ENCODE assay signal across 2 cellular contexts in the genomic region with DNA sequence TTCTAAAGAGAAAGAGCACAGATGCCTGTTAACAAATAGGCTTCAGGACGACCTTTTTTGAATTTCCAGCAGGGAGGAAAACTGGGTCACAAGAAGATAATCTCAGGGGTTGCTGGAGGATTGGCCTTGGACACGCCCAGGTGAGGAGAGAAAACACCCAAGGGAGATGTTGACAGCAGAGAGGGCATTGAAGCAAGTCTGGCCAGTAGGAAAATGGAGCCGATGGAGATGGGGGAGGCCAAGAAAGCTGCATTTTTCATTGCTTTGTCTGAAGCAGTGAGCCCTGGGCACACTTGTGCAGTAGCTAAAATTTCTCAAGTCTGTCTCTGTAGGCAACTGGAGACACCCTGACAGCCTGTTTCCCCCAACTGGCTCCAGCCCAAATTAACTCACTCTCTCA.
TF ChIP-seq lines count a peak whose summit lies in the region.

No MANE protein-coding gene starts in this region.

TF ChIP-seq in HCT116, 20 proteins besides CTCF, POLR2A, EP300 and RAD21:
- TF ChIP-seq FOSL1 (IDR thresholded peaks at IDR 0.05; ENCODE audit: low read depth) = no peak
- no peak for TF ChIP-seq CBX3 (IDR thresholded peaks at IDR 0.05; ENCODE audit: low read depth)
- TF ChIP-seq, protein P1, sequence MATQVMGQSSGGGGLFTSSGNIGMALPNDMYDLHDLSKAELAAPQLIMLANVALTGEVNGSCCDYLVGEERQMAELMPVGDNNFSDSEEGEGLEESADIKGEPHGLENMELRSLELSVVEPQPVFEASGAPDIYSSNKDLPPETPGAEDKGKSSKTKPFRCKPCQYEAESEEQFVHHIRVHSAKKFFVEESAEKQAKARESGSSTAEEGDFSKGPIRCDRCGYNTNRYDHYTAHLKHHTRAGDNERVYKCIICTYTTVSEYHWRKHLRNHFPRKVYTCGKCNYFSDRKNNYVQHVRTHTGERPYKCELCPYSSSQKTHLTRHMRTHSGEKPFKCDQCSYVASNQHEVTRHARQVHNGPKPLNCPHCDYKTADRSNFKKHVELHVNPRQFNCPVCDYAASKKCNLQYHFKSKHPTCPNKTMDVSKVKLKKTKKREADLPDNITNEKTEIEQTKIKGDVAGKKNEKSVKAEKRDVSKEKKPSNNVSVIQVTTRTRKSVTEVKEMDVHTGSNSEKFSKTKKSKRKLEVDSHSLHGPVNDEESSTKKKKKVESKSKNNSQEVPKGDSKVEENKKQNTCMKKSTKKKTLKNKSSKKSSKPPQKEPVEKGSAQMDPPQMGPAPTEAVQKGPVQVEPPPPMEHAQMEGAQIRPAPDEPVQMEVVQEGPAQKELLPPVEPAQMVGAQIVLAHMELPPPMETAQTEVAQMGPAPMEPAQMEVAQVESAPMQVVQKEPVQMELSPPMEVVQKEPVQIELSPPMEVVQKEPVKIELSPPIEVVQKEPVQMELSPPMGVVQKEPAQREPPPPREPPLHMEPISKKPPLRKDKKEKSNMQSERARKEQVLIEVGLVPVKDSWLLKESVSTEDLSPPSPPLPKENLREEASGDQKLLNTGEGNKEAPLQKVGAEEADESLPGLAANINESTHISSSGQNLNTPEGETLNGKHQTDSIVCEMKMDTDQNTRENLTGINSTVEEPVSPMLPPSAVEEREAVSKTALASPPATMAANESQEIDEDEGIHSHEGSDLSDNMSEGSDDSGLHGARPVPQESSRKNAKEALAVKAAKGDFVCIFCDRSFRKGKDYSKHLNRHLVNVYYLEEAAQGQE (IDR thresholded peaks at IDR 0.05; ENCODE audit: low read depth) = no peak
- TF ChIP-seq EZH2 (IDR thresholded peaks at IDR 0.05) = no peak
- TF ChIP-seq ZFX (IDR thresholded peaks at IDR 0.05) = no peak
- TF ChIP-seq, protein P2, sequence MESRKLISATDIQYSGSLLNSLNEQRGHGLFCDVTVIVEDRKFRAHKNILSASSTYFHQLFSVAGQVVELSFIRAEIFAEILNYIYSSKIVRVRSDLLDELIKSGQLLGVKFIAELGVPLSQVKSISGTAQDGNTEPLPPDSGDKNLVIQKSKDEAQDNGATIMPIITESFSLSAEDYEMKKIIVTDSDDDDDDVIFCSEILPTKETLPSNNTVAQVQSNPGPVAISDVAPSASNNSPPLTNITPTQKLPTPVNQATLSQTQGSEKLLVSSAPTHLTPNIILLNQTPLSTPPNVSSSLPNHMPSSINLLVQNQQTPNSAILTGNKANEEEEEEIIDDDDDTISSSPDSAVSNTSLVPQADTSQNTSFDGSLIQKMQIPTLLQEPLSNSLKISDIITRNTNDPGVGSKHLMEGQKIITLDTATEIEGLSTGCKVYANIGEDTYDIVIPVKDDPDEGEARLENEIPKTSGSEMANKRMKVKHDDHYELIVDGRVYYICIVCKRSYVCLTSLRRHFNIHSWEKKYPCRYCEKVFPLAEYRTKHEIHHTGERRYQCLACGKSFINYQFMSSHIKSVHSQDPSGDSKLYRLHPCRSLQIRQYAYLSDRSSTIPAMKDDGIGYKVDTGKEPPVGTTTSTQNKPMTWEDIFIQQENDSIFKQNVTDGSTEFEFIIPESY (IDR thresholded peaks at IDR 0.05; ENCODE audit: extremely low read depth, insufficient replicate concordance, low read length) = no peak
- no peak for TF ChIP-seq JUND (IDR thresholded peaks at IDR 0.05)
- TF ChIP-seq ELF1 (IDR thresholded peaks at IDR 0.05; ENCODE audit: borderline replicate concordance, low read depth) = no peak
- TF ChIP-seq CEBPB (IDR thresholded peaks at IDR 0.05; ENCODE audit: low read depth) = no peak
- TF ChIP-seq SRF (IDR thresholded peaks at IDR 0.05; ENCODE audit: low read depth) = no peak
- TF ChIP-seq, protein P3, sequence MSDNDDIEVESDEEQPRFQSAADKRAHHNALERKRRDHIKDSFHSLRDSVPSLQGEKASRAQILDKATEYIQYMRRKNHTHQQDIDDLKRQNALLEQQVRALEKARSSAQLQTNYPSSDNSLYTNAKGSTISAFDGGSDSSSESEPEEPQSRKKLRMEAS (IDR thresholded peaks at IDR 0.05) = no peak
- no peak for TF ChIP-seq POLR2AphosphoS5 (IDR thresholded peaks at IDR 0.05; ENCODE audit: low read depth, low read length)
- no peak for TF ChIP-seq TCF7L2 (IDR thresholded peaks at IDR 0.05; ENCODE audit: borderline replicate concordance, extremely low read depth, insufficient read depth, insufficient read length)
- TF ChIP-seq EZH2phosphoT487 (IDR thresholded peaks at IDR 0.05; ENCODE audit: borderline replicate concordance) = no peak
- TF ChIP-seq SP1 (IDR thresholded peaks at IDR 0.05; ENCODE audit: low read depth) = no peak
- TF ChIP-seq, protein P4, sequence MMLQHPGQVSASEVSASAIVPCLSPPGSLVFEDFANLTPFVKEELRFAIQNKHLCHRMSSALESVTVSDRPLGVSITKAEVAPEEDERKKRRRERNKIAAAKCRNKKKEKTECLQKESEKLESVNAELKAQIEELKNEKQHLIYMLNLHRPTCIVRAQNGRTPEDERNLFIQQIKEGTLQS (IDR thresholded peaks at IDR 0.05) = no peak
- TF ChIP-seq EGR1 (IDR thresholded peaks at IDR 0.05; ENCODE audit: low read depth) = no peak

TF ChIP-seq in K562, 482 proteins besides CTCF, POLR2A, EP300 and RAD21 (continues in another document):
- TF ChIP-seq MAFG (tag; conservative IDR thresholded peaks at IDR 0.05) = no peak
- TF ChIP-seq, protein P5, sequence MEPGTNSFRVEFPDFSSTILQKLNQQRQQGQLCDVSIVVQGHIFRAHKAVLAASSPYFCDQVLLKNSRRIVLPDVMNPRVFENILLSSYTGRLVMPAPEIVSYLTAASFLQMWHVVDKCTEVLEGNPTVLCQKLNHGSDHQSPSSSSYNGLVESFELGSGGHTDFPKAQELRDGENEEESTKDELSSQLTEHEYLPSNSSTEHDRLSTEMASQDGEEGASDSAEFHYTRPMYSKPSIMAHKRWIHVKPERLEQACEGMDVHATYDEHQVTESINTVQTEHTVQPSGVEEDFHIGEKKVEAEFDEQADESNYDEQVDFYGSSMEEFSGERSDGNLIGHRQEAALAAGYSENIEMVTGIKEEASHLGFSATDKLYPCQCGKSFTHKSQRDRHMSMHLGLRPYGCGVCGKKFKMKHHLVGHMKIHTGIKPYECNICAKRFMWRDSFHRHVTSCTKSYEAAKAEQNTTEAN (CRISPR knock-in tag; IDR thresholded peaks at IDR 0.05) = no peak
- TF ChIP-seq, protein P6, sequence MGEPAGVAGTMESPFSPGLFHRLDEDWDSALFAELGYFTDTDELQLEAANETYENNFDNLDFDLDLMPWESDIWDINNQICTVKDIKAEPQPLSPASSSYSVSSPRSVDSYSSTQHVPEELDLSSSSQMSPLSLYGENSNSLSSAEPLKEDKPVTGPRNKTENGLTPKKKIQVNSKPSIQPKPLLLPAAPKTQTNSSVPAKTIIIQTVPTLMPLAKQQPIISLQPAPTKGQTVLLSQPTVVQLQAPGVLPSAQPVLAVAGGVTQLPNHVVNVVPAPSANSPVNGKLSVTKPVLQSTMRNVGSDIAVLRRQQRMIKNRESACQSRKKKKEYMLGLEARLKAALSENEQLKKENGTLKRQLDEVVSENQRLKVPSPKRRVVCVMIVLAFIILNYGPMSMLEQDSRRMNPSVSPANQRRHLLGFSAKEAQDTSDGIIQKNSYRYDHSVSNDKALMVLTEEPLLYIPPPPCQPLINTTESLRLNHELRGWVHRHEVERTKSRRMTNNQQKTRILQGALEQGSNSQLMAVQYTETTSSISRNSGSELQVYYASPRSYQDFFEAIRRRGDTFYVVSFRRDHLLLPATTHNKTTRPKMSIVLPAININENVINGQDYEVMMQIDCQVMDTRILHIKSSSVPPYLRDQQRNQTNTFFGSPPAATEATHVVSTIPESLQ (CRISPR knock-in tag; IDR thresholded peaks at IDR 0.05) = no peak
- TF ChIP-seq ZC3H11A (IDR thresholded peaks at IDR 0.05; ENCODE audit: low read depth, low read length) = no peak
- 0 out of 2 replicates have a peak, but pooled peaks have one; percentile 52 for TF ChIP-seq TEAD2 (tag; IDR thresholded peaks at IDR 0.05)
- no peak for TF ChIP-seq RBM15 (IDR thresholded peaks at IDR 0.05; ENCODE audit: insufficient read depth, low read length)
- TF ChIP-seq BACH1 (tag; IDR thresholded peaks at IDR 0.05) = peak; percentile 45; the same call in 1 of the 2 replicates
- 0 out of 2 replicates have a peak, but pooled peaks have one; percentile 21 for TF ChIP-seq ZNF175 (CRISPR knock-in tag; IDR thresholded peaks at IDR 0.05; ENCODE audit: low read depth)
- TF ChIP-seq TCF7L2 (IDR thresholded peaks at IDR 0.05; ENCODE audit: low read depth, low read length) = no peak
- no peak for TF ChIP-seq ZNF263 (CRISPR knock-in tag; IDR thresholded peaks at IDR 0.05; ENCODE audit: borderline replicate concordance)
- TF ChIP-seq MIER1 (IDR thresholded peaks at IDR 0.05; ENCODE audit: low read depth) = no peak
- TF ChIP-seq ATF7 (IDR thresholded peaks at IDR 0.05) = no peak
- TF ChIP-seq CBX1 (IDR thresholded peaks at IDR 0.05; ENCODE audit: low read depth) = no peak
- TF ChIP-seq CBFA2T3 (IDR thresholded peaks at IDR 0.05) = no peak
- TF ChIP-seq ZNF24 (IDR thresholded peaks at IDR 0.05) = no peak
- TF ChIP-seq FOXK2 (conservative IDR thresholded peaks at IDR 0.05 in 1 of 2, IDR thresholded peaks at IDR 0.05 in 1 of 2; ENCODE audit: low read depth in 2 of 2) = peak; percentile 29 to 53; a peak in 1 of 4 replicates
- 0 out of 2 replicates have a peak, but pooled peaks have one; percentile 42 for TF ChIP-seq MTA1 (IDR thresholded peaks at IDR 0.05; ENCODE audit: borderline replicate concordance)
- TF ChIP-seq, protein P7, sequence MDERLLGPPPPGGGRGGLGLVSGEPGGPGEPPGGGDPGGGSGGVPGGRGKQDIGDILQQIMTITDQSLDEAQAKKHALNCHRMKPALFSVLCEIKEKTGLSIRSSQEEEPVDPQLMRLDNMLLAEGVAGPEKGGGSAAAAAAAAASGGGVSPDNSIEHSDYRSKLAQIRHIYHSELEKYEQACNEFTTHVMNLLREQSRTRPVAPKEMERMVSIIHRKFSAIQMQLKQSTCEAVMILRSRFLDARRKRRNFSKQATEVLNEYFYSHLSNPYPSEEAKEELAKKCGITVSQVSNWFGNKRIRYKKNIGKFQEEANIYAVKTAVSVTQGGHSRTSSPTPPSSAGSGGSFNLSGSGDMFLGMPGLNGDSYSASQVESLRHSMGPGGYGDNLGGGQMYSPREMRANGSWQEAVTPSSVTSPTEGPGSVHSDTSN (CRISPR knock-in tag; IDR thresholded peaks at IDR 0.05; ENCODE audit: low read depth) = no peak
- TF ChIP-seq, protein P7 (tag; conservative IDR thresholded peaks at IDR 0.05; ENCODE audit: low read depth) = no peak
- TF ChIP-seq FOXJ2 (tag; IDR thresholded peaks at IDR 0.05) = no peak
- TF ChIP-seq TAF9B (IDR thresholded peaks at IDR 0.05; ENCODE audit: partially characterized antibody) = no peak
- no peak for TF ChIP-seq NR4A1 (CRISPR knock-in tag; IDR thresholded peaks at IDR 0.05)
- peak; percentile 38; the same call in 1 of the 2 replicates for TF ChIP-seq NR4A1 (tag; IDR thresholded peaks at IDR 0.05)
- TF ChIP-seq, protein P8, sequence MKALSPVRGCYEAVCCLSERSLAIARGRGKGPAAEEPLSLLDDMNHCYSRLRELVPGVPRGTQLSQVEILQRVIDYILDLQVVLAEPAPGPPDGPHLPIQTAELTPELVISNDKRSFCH (CRISPR knock-in tag; IDR thresholded peaks at IDR 0.05) = no peak
- TF ChIP-seq, protein P8 (tag; IDR thresholded peaks at IDR 0.05) = no peak
- no peak for TF ChIP-seq SIN3B (IDR thresholded peaks at IDR 0.05; ENCODE audit: low read depth)
- no peak for TF ChIP-seq PRMT5 (CRISPR knock-in tag; IDR thresholded peaks at IDR 0.05)
- no peak for TF ChIP-seq CC2D1A (IDR thresholded peaks at IDR 0.05)
- peak in 1 of 2 experiments; percentile 50; a peak in 2 of 4 replicates for TF ChIP-seq HDAC1 (IDR thresholded peaks at IDR 0.05)
- no peak for TF ChIP-seq ZNF133 (CRISPR knock-in tag; IDR thresholded peaks at IDR 0.05)
- TF ChIP-seq, protein P9, sequence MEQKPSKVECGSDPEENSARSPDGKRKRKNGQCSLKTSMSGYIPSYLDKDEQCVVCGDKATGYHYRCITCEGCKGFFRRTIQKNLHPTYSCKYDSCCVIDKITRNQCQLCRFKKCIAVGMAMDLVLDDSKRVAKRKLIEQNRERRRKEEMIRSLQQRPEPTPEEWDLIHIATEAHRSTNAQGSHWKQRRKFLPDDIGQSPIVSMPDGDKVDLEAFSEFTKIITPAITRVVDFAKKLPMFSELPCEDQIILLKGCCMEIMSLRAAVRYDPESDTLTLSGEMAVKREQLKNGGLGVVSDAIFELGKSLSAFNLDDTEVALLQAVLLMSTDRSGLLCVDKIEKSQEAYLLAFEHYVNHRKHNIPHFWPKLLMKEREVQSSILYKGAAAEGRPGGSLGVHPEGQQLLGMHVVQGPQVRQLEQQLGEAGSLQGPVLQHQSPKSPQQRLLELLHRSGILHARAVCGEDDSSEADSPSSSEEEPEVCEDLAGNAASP (IDR thresholded peaks at IDR 0.05) = no peak
- TF ChIP-seq, protein P10, sequence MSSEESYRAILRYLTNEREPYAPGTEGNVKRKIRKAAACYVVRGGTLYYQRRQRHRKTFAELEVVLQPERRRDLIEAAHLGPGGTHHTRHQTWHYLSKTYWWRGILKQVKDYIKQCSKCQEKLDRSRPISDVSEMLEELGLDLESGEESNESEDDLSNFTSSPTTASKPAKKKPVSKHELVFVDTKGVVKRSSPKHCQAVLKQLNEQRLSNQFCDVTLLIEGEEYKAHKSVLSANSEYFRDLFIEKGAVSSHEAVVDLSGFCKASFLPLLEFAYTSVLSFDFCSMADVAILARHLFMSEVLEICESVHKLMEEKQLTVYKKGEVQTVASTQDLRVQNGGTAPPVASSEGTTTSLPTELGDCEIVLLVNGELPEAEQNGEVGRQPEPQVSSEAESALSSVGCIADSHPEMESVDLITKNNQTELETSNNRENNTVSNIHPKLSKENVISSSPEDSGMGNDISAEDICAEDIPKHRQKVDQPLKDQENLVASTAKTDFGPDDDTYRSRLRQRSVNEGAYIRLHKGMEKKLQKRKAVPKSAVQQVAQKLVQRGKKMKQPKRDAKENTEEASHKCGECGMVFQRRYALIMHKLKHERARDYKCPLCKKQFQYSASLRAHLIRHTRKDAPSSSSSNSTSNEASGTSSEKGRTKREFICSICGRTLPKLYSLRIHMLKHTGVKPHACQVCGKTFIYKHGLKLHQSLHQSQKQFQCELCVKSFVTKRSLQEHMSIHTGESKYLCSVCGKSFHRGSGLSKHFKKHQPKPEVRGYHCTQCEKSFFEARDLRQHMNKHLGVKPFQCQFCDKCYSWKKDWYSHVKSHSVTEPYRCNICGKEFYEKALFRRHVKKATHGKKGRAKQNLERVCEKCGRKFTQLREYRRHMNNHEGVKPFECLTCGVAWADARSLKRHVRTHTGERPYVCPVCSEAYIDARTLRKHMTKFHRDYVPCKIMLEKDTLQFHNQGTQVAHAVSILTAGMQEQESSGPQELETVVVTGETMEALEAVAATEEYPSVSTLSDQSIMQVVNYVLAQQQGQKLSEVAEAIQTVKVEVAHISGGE (CRISPR knock-in tag; IDR thresholded peaks at IDR 0.05) = 0 out of 6 replicates have a peak, but pooled peaks of 1 of the 3 experiments have one; percentile 10
- TF ChIP-seq ZNF384 (IDR thresholded peaks at IDR 0.05; ENCODE audit: low read depth, low read length) = no peak
- TF ChIP-seq HDAC6 (IDR thresholded peaks at IDR 0.05; ENCODE audit: low read depth, low read length) = no peak
- no peak for TF ChIP-seq HMG20B (CRISPR knock-in tag; IDR thresholded peaks at IDR 0.05)
- no peak for TF ChIP-seq KLF10 (CRISPR knock-in tag; IDR thresholded peaks at IDR 0.05)
- TF ChIP-seq HCFC1 (IDR thresholded peaks at IDR 0.05; ENCODE audit: low read depth, low read length) = no peak
- TF ChIP-seq GATAD2A (IDR thresholded peaks at IDR 0.05) = no peak
- no peak for TF ChIP-seq RNF2 (IDR thresholded peaks at IDR 0.05)
